Comparison of ENCODE assay signal across 21 cellular contexts in the genomic region with DNA sequence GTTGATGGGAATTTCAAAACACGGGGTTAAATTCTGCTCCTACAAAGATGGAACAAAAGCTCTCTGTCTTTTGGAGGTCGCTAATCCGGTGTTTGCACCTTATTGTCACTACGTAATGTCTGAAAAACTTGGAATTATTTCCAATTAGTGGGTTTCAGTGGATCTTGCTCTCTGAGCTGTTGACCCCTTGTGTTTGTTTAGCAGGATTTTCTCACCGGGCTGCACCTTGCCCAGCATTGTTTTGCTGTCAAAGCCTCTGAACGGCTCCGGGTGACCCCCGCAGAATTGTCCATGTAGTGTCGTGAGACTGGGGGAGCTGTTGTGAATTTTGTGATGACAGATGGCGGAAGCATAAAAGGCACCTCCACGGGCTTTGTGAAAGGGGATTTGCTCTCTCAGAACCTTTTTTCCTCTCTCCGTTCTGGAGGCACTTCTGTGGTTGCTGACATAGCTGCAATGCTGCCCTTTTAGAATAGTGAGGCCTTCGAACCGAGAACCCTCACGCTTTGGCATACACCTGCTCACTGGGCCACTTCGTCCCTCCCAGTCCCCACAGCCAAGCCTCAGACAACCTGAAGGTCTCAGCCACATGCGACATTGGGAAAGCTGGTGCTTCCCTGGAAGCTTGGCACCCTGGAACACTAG.
"Had no signal": no experiment of that assay in that cellular context is flagged by ENCODE, and none has a peak within 500 bp of the region (broad histone marks: within the 10 kb centered on the region; RNA-seq: fewer than 3 reads in every experiment).

No MANE protein-coding gene starts in this region.

- H3K36me3 Mint-ChIP-seq: activated naive CD8-positive, alpha-beta T cell treated with anti-CD3 and anti-CD28 coated beads, Interleukin-2, amount 10 ng/mL, durations not matched to agents 7 days and 5 days; naive B cell; T-cell; type B pancreatic cell had no signal

- H3K9me3 ChIP-seq: breast epithelium, colonic mucosa, lower lobe of right lung, prostate gland, thoracic aorta, vagina had no signal

- H3K27me3 ChIP-seq: colonic mucosa, vagina had no signal

- H3K27ac Mint-ChIP-seq: activated naive CD8-positive, alpha-beta T cell treated with anti-CD3 and anti-CD28 coated beads, Interleukin-2, amount 10 ng/mL, durations not matched to agents 7 days and 5 days; T-cell; type B pancreatic cell had no signal

- H3K4me3 ChIP-seq: breast epithelium, colonic mucosa, dorsolateral prefrontal cortex, lower lobe of right lung, prostate gland, thoracic aorta, vagina had no signal

- ATAC-seq: left lobe of liver, lower lobe of right lung, T-cell had no signal

- H3K9me3 Mint-ChIP-seq: activated naive CD8-positive, alpha-beta T cell treated with anti-CD3 and anti-CD28 coated beads, Interleukin-2, amount 10 ng/mL, durations not matched to agents 7 days and 5 days; naive B cell; T-cell; type B pancreatic cell had no signal

- H3K27ac ChIP-seq: breast epithelium, colonic mucosa, lower lobe of right lung, prostate gland, thoracic aorta, vagina, WERI-Rb-1 had no signal

- DNase-seq: activated CD4-positive, alpha-beta T cell treated with anti-CD3 and anti-CD28 coated beads for 1 hour; activated CD4-positive, alpha-beta T cell treated with anti-CD3 and anti-CD28 coated beads, Interleukin-2, amount 50 U/mL, for 1 hour; activated naive CD4-positive, alpha-beta T cell treated with Interleukin-2 at 50 U/mL for 16 hours; activated naive CD8-positive, alpha-beta T cell treated with anti-CD3 and anti-CD28 coated beads, Interleukin-2, amount 10 ng/mL, durations not matched to agents 7 days and 5 days; activated T-cell treated with anti-CD3 and anti-CD28 coated beads, Interleukin-2, amount 50 U/mL, for 48 hours; amniotic stem cell; colonic mucosa; dorsolateral prefrontal cortex; lower lobe of right lung; mesendoderm; naive B cell; stimulated activated CD4-positive, alpha-beta T cell treated with anti-CD3 and anti-CD28 coated beads, Interleukin-2, amount 100 ng/mL, for 48 hours; stimulated activated naive CD4-positive, alpha-beta T cell; T-cell; WERI-Rb-1 had no signal

- H3K4me1 ChIP-seq: breast epithelium, colonic mucosa, lower lobe of right lung, prostate gland had no signal

- H3K4me3 Mint-ChIP-seq: activated naive CD8-positive, alpha-beta T cell treated with anti-CD3 and anti-CD28 coated beads, Interleukin-2, amount 10 ng/mL, durations not matched to agents 7 days and 5 days; naive B cell; type B pancreatic cell had no signal

- H3K36me3 ChIP-seq: breast epithelium, colonic mucosa, lower lobe of right lung, prostate gland, thoracic aorta, vagina, WERI-Rb-1 had no signal
